ENCODE assay signal across 8 cellular contexts in the genomic region with DNA sequence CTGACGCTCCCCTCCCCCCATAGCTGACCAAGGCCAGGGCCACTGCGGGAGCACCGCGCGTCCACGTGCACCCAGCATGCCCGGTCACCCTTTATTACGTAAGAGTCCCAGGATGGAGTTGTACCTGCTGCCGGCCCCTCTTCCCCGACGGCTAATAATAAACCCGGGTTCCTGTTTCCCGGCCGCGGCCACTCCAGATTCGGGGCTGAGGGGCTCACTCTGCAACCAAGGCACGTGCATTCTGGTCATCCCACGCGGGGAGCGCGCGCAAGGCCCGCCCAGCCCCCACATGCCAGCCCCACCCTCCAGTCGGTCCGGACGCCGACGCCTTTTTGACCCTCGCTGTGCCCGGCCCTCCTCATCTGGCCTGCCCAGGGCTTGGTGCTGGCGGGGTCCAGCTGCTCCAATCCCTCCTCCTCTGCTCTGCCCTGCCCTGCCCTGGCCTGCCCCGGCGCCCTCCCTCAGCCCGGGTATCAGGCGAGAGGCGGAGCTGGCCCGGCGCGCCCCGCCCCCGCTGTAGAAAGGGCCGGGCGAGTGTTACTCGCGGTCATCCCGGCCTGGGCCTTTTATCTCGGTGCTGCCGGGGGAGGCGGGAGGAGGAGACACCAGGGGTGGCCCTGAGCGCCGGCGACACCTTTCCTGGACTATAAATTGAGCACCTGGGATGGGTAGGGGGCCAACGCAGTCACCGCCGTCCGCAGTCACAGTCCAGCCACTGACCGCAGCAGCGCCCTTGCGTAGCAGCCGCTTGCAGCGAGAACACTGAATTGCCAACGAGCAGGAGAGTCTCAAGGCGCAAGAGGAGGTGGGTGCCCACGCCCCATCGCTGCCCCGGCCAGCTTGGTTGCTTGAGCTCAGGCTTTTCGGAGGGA. TPM values are rescaled to one million over a fixed set of nuclear protein-coding genes. Genes with fewer than 3 reads are reported as not detected.
DNase-seq lines count a peak whose midpoint lies in the region; ATAC-seq and TF ChIP-seq lines count a peak whose summit lies in the region.

No MANE protein-coding gene starts in this region.

- peak overlapping the region; percentile 85 to 98 (median 93) for H3K4me3 Mint-ChIP-seq in CD8-positive, alpha-beta memory T cell
- H3K4me3 Mint-ChIP-seq in endothelial cell (ENCODE audit: unreplicated experiment): peak overlapping the region; percentile 93

- ATAC-seq in GM19452 (IDR thresholded peaks at IDR 0.05; ENCODE audit: unreplicated experiment) (peak; percentile 57), HG03558 (IDR thresholded peaks at IDR 0.05; ENCODE audit: extremely low read depth, unreplicated experiment) (peak; percentile 25)

- peak overlapping the region; percentile 67 for H3K4me3 ChIP-seq in CD8-positive, alpha-beta memory T cell (ENCODE audit: low read length)

- TF ChIP-seq CTCF in endothelial cell (IDR thresholded peaks at IDR 0.05; ENCODE audit: unreplicated experiment): no peak

- CTCF ChIA-PET in CD8-positive, alpha-beta memory T cell (lab: Charles Lee): interaction anchor here (1.1 kb wide), 1 partner anchor 180 kb away, joined by 4 read pairs; no protein-coding TSS in a partner anchor

- peaks cover 0 to 9% of the 10 kb centered on the region in 2 donors for H3K27me3 Mint-ChIP-seq in CD8-positive, alpha-beta memory T cell
- peaks cover 4% of the 10 kb centered on the region for H3K27me3 Mint-ChIP-seq in endothelial cell (ENCODE audit: unreplicated experiment)

- peaks cover 13% of the 10 kb centered on the region for H3K4me1 ChIP-seq in CD8-positive, alpha-beta memory T cell (ENCODE audit: insufficient read depth, low read length)

- POLR2A ChIA-PET in CD8-positive, alpha-beta memory T cell (lab: Charles Lee): interaction anchor here (0.7 kb wide), 1 partner anchor 13 kb away, joined by 3 read pairs; no protein-coding TSS in a partner anchor

- peak overlapping the region; percentile 84 to 98 (median 92) for H3K27ac Mint-ChIP-seq in CD8-positive, alpha-beta memory T cell
- peak overlapping the region; percentile 78 for H3K27ac Mint-ChIP-seq in endothelial cell (ENCODE audit: unreplicated experiment)

- H3K36me3 Mint-ChIP-seq in CD8-positive, alpha-beta memory T cell: peaks cover 0 to 24% (median 0%) of the 10 kb centered on the region in 3 donors
- H3K36me3 Mint-ChIP-seq in endothelial cell (ENCODE audit: low read depth, unreplicated experiment): no peaks in the 10 kb centered on the region

- no peaks in the 10 kb centered on the region for H3K36me3 ChIP-seq in CD8-positive, alpha-beta memory T cell (ENCODE audit: insufficient read depth, low read length)

- H3K9me3 Mint-ChIP-seq in CD8-positive, alpha-beta memory T cell: no peaks in the 10 kb centered on the region
- no peaks in the 10 kb centered on the region for H3K9me3 Mint-ChIP-seq in endothelial cell (ENCODE audit: unreplicated experiment)

- H3K27ac ChIP-seq in CD8-positive, alpha-beta memory T cell (ENCODE audit: low read depth, low read length): peak overlapping the region; percentile 79

- H3K4me1 Mint-ChIP-seq in CD8-positive, alpha-beta memory T cell: peaks cover 27 to 43% (median 34%) of the 10 kb centered on the region in 3 donors
- H3K4me1 Mint-ChIP-seq in endothelial cell (ENCODE audit: unreplicated experiment): peaks cover 11% of the 10 kb centered on the region

- DNase-seq in CD8-positive, alpha-beta memory T cell: peak; percentile 38 to 75 (median 59)
- peak; percentile 76 for DNase-seq in NCI-H82 treated with DMSO at 0.1 percent for 48 hours (lab: John Stamatoyannopoulos, UW; ENCODE audit: unreplicated experiment)
- DNase-seq in activated CD8-positive, alpha-beta memory T cell treated with anti-CD3 and anti-CD28 coated beads for 24 hours: peak; percentile 87
- DNase-seq in endothelial cell (ENCODE audit: low spot score): peak; percentile 76
- DNase-seq in mesenteric fat pad (ENCODE audit: low spot score): peak; percentile 92
- DNase-seq in stimulated activated CD8-positive, alpha-beta memory T cell treated with anti-CD3 and anti-CD28 coated beads, Interleukin-4, amount 100 ng/mL, for 48 hours: peak; percentile 80

- no peaks in the 10 kb centered on the region for H3K27me3 ChIP-seq in CD8-positive, alpha-beta memory T cell (ENCODE audit: insufficient read depth, low read length, poor library complexity, severe bottlenecking)

- no peaks in the 10 kb centered on the region for H3K9me3 ChIP-seq in CD8-positive, alpha-beta memory T cell (ENCODE audit: low read length)

RNA-seq across cellular contexts. Expression of gene MID1IP1, which starts 2.6 kb away (rescaled TPM):
- total RNA-seq in CD8-positive, alpha-beta memory T cell: 10 to 100 TPM; 69.9 to 73.6 TPM
- polyA plus RNA-seq in CD8-positive, alpha-beta memory T cell: 20.8 TPM
- total RNA-seq in endothelial cell (ENCODE audit: unreplicated experiment) (25.3 TPM), mesenteric fat pad (35.0 TPM)

Comparison
In these comparisons a context has a peak if more than half of its experiments do, and no peak if none do; other contexts are left out.
1. Peak in every context shown above with its lines: DNase-seq, ATAC-seq, H3K4me3 ChIP-seq and H3K27ac ChIP-seq.